18 cellular contexts compared by ENCODE assay signal in genomic region chr21:34523019-34523418, GRCh38. TPM values are rescaled to one million over a fixed set of nuclear protein-coding genes. Genes with fewer than 3 reads are reported as not detected.
A peak's percentile ranks its signal among the peaks of the same experiment; 100 is the strongest.
DNase-seq lines count a peak whose midpoint lies in the region; ATAC-seq and TF ChIP-seq lines count a peak whose summit lies in the region.
"Had no signal": no experiment of that assay in that cellular context is flagged by ENCODE, and none has a peak within 500 bp of the region (broad histone marks: within the 10 kb centered on the region; RNA-seq: fewer than 3 reads in every experiment).

No MANE protein-coding gene starts in this region.

- peak overlapping the region; percentile 13 for H3K4me3 Mint-ChIP-seq in activated naive CD8-positive, alpha-beta T cell treated with anti-CD3 and anti-CD28 coated beads, Interleukin-2, amount 50 U/mL, for 24 hours
- no peak overlapping the region for H3K4me3 Mint-ChIP-seq in activated naive CD8-positive, alpha-beta T cell treated with anti-CD3 and anti-CD28 coated beads for 36 hours
- peak overlapping the region; percentile 35 for H3K4me3 Mint-ChIP-seq in chondrocyte (ENCODE audit: unreplicated experiment)
- no peak overlapping the region for H3K4me3 Mint-ChIP-seq in stimulated activated effector memory CD8-positive, alpha-beta T cell treated with anti-CD3 and anti-CD28 coated beads, Interleukin-12 subunit alpha, Interleukin-12 subunit beta, amount 100 ng/mL, for 72 hours
- H3K4me3 Mint-ChIP-seq: activated T-helper 17 cell treated with anti-CD3 and anti-CD28 coated beads, Interleukin-2, amount 50 U/mL, for 72 hours; CD8-positive, alpha-beta T cell; natural killer cell treated with Interleukin-12 subunit alpha and Interleukin-12 subunit beta and Interleukin-15 and Interleukin-18, amount 100 ng/mL, for 72 hours; T-helper 2 cell treated with Interferon-gamma antibody and Interleukin-4, amounts not matched to agents 5 μg/mL and 100 μg/mL, for 36 hours had no signal

- H3K36me3 Mint-ChIP-seq in activated naive CD8-positive, alpha-beta T cell treated with anti-CD3 and anti-CD28 coated beads, Interleukin-2, amount 50 U/mL, for 24 hours (ENCODE audit: low read depth): peaks cover 26% of the 10 kb centered on the region
- peaks cover 6% of the 10 kb centered on the region for H3K36me3 Mint-ChIP-seq in activated naive CD8-positive, alpha-beta T cell treated with anti-CD3 and anti-CD28 coated beads for 36 hours
- H3K36me3 Mint-ChIP-seq in chondrocyte (ENCODE audit: low read depth): peaks cover 40% of the 10 kb centered on the region
- H3K36me3 Mint-ChIP-seq in stimulated activated effector memory CD8-positive, alpha-beta T cell treated with anti-CD3 and anti-CD28 coated beads, Interleukin-12 subunit alpha, Interleukin-12 subunit beta, amount 100 ng/mL, for 72 hours: peaks cover 18% of the 10 kb centered on the region
- H3K36me3 Mint-ChIP-seq: natural killer cell treated with Interleukin-12 subunit alpha and Interleukin-12 subunit beta and Interleukin-15 and Interleukin-18, amount 100 ng/mL, for 72 hours had no signal

- H3K27ac ChIP-seq in upper lobe of left lung: peak overlapping the region; percentile 6 to 77 (median 58)

- no peak for TF ChIP-seq POLR2A in upper lobe of left lung (IDR thresholded peaks at IDR 0.05)

- H3K27me3 ChIP-seq in mucosa of stomach (ENCODE audit: control insufficient read depth, insufficient read depth, low read length): no peaks in the 10 kb centered on the region
- no peaks in the 10 kb centered on the region for H3K27me3 ChIP-seq in upper lobe of left lung

- 65 to 82% methylated on average over 4 to 5 of the region's 5 CpGs for WGBS in upper lobe of left lung, 2 donors

- TF ChIP-seq CTCF in chondrocyte (IDR thresholded peaks at IDR 0.05) (no peak), upper lobe of left lung (IDR thresholded peaks at IDR 0.05) (no peak)

- no peak overlapping the region for H3K4me3 ChIP-seq in mucosa of stomach (ENCODE audit: low read length)
- H3K4me3 ChIP-seq in upper lobe of left lung: no peak overlapping the region

- ATAC-seq in activated naive CD8-positive, alpha-beta T cell treated with anti-CD3 and anti-CD28 coated beads, Interleukin-2, amount 50 U/mL, for 24 hours: no peak
- ATAC-seq in upper lobe of left lung (ENCODE audit: low FRiP score in 2 of 2): no peak
- ATAC-seq in stimulated activated effector memory CD8-positive, alpha-beta T cell treated with anti-CD3 and anti-CD28 coated beads, Interleukin-12 subunit alpha, Interleukin-12 subunit beta, amount 100 ng/mL, for 72 hours: no peak
- no peak for ATAC-seq in GM21528 (IDR thresholded peaks at IDR 0.05; ENCODE audit: low FRiP score, unreplicated experiment)
- ATAC-seq in GM18520 (IDR thresholded peaks at IDR 0.05; ENCODE audit: unreplicated experiment): no peak
- ATAC-seq: activated T-helper 17 cell treated with anti-CD3 and anti-CD28 coated beads, Interleukin-2, amount 50 U/mL, for 72 hours; CD8-positive, alpha-beta T cell; natural killer cell treated with Interleukin-12 subunit alpha and Interleukin-12 subunit beta and Interleukin-15 and Interleukin-18, amount 100 ng/mL, for 72 hours had no signal

- no peaks in the 10 kb centered on the region for H3K27me3 Mint-ChIP-seq in activated naive CD8-positive, alpha-beta T cell treated with anti-CD3 and anti-CD28 coated beads, Interleukin-2, amount 50 U/mL, for 24 hours
- no peaks in the 10 kb centered on the region for H3K27me3 Mint-ChIP-seq in activated naive CD8-positive, alpha-beta T cell treated with anti-CD3 and anti-CD28 coated beads for 36 hours
- no peaks in the 10 kb centered on the region for H3K27me3 Mint-ChIP-seq in chondrocyte (ENCODE audit: low read depth)
- H3K27me3 Mint-ChIP-seq: activated T-helper 17 cell treated with anti-CD3 and anti-CD28 coated beads, Interleukin-2, amount 50 U/mL, for 72 hours; natural killer cell treated with Interleukin-12 subunit alpha and Interleukin-12 subunit beta and Interleukin-15 and Interleukin-18, amount 100 ng/mL, for 72 hours had no signal

- H3K9me3 Mint-ChIP-seq in activated naive CD8-positive, alpha-beta T cell treated with anti-CD3 and anti-CD28 coated beads, Interleukin-2, amount 50 U/mL, for 24 hours: peaks cover 3% of the 10 kb centered on the region
- H3K9me3 Mint-ChIP-seq in activated naive CD8-positive, alpha-beta T cell treated with anti-CD3 and anti-CD28 coated beads for 36 hours: peaks cover 1% of the 10 kb centered on the region
- H3K9me3 Mint-ChIP-seq in chondrocyte (ENCODE audit: low read depth): peaks cover 5% of the 10 kb centered on the region
- H3K9me3 Mint-ChIP-seq in stimulated activated effector memory CD8-positive, alpha-beta T cell treated with anti-CD3 and anti-CD28 coated beads, Interleukin-12 subunit alpha, Interleukin-12 subunit beta, amount 100 ng/mL, for 72 hours: no peaks in the 10 kb centered on the region
- H3K9me3 Mint-ChIP-seq: activated T-helper 17 cell treated with anti-CD3 and anti-CD28 coated beads, Interleukin-2, amount 50 U/mL, for 72 hours; natural killer cell treated with Interleukin-12 subunit alpha and Interleukin-12 subunit beta and Interleukin-15 and Interleukin-18, amount 100 ng/mL, for 72 hours; T-helper 2 cell treated with Interferon-gamma antibody and Interleukin-4, amounts not matched to agents 5 μg/mL and 100 μg/mL, for 36 hours had no signal

- no peak for TF ChIP-seq EP300 in upper lobe of left lung (IDR thresholded peaks at IDR 0.05)

- H3K36me3 ChIP-seq in mucosa of stomach (ENCODE audit: control insufficient read depth, insufficient read depth, low read length) (peaks cover 12% of the 10 kb centered on the region), upper lobe of left lung (peaks cover 0 to 30% (median 15%) of the 10 kb centered on the region in 4 donors)

- H3K9me3 ChIP-seq in mucosa of stomach (ENCODE audit: control insufficient read depth, low read length) (no peaks in the 10 kb centered on the region), upper lobe of left lung (no peaks in the 10 kb centered on the region)

- H3K4me1 ChIP-seq in mucosa of stomach (ENCODE audit: control insufficient read depth, insufficient read depth, low read length): peaks cover 71% of the 10 kb centered on the region
- H3K4me1 ChIP-seq in upper lobe of left lung: peaks cover 44 to 70% (median 63%) of the 10 kb centered on the region in 4 donors

- peaks cover 53% of the 10 kb centered on the region for H3K4me1 Mint-ChIP-seq in activated naive CD8-positive, alpha-beta T cell treated with anti-CD3 and anti-CD28 coated beads, Interleukin-2, amount 50 U/mL, for 24 hours
- peaks cover 27% of the 10 kb centered on the region for H3K4me1 Mint-ChIP-seq in activated naive CD8-positive, alpha-beta T cell treated with anti-CD3 and anti-CD28 coated beads for 36 hours
- peaks cover 91% of the 10 kb centered on the region for H3K4me1 Mint-ChIP-seq in chondrocyte (ENCODE audit: low read depth)
- peaks cover 19% of the 10 kb centered on the region for H3K4me1 Mint-ChIP-seq in stimulated activated effector memory CD8-positive, alpha-beta T cell treated with anti-CD3 and anti-CD28 coated beads, Interleukin-12 subunit alpha, Interleukin-12 subunit beta, amount 100 ng/mL, for 72 hours

- H3K9ac ChIP-seq in mucosa of stomach (ENCODE audit: low read length): peak overlapping the region; percentile 51

- DNase-seq in activated naive CD8-positive, alpha-beta T cell treated with anti-CD3 and anti-CD28 coated beads, Interleukin-2, amount 50 U/mL, for 24 hours: no peak
- no peak for DNase-seq in activated naive CD8-positive, alpha-beta T cell treated with anti-CD3 and anti-CD28 coated beads for 36 hours
- no peak for DNase-seq in chondrocyte (ENCODE audit: low spot score)
- DNase-seq in upper lobe of left lung: no peak
- DNase-seq in stimulated activated effector memory CD8-positive, alpha-beta T cell treated with anti-CD3 and anti-CD28 coated beads, Interleukin-12 subunit alpha, Interleukin-12 subunit beta, amount 100 ng/mL, for 72 hours (ENCODE audit: low spot score in 2 of 2): no peak
- DNase-seq: activated CD4-positive, CD25-positive, alpha-beta regulatory T cell; amniotic stem cell; CD8-positive, alpha-beta T cell; DMS79 treated with DMSO at 0.1 percent for 48 hours; NCI-H345; SHP77 treated with DMSO at 0.1 percent for 48 hours; stimulated activated naive CD4-positive, alpha-beta T cell had no signal

- no peak overlapping the region for H3K27ac Mint-ChIP-seq in activated naive CD8-positive, alpha-beta T cell treated with anti-CD3 and anti-CD28 coated beads, Interleukin-2, amount 50 U/mL, for 24 hours
- no peak overlapping the region for H3K27ac Mint-ChIP-seq in activated naive CD8-positive, alpha-beta T cell treated with anti-CD3 and anti-CD28 coated beads for 36 hours
- peak overlapping the region; percentile 8 for H3K27ac Mint-ChIP-seq in chondrocyte (ENCODE audit: unreplicated experiment)
- H3K27ac Mint-ChIP-seq in stimulated activated effector memory CD8-positive, alpha-beta T cell treated with anti-CD3 and anti-CD28 coated beads, Interleukin-12 subunit alpha, Interleukin-12 subunit beta, amount 100 ng/mL, for 72 hours: no peak overlapping the region
- H3K27ac Mint-ChIP-seq: activated T-helper 17 cell treated with anti-CD3 and anti-CD28 coated beads, Interleukin-2, amount 50 U/mL, for 72 hours; CD8-positive, alpha-beta T cell; T-helper 2 cell treated with Interferon-gamma antibody and Interleukin-4, amounts not matched to agents 5 μg/mL and 100 μg/mL, for 36 hours had no signal

RNA-seq across cellular contexts. Expression of gene KCNE1, which starts 11.0 kb away (rescaled TPM):
- total RNA-seq in activated naive CD8-positive, alpha-beta T cell treated with anti-CD3 and anti-CD28 coated beads for 36 hours: under 1 TPM in 1 of 2 experiments, not detected in 1; 0.14 TPM
- 0.32 to 0.70 TPM (median 0.38 TPM) in 3 replicates for total RNA-seq in chondrocyte
- total RNA-seq in upper lobe of left lung: 10 to 100 TPM in 5 of 6 donors, 1 to 10 TPM in 1; 9.6 to 58.7 (median 19.4) TPM
- total RNA-seq: CD8-positive, alpha-beta T cell had no signal

Comparison
In these comparisons a context has a peak if more than half of its experiments do, and no peak if none do; other contexts are left out.
1. H3K4me3 Mint-ChIP-seq: peak in activated naive CD8-positive, alpha-beta T cell treated with anti-CD3 and anti-CD28 coated beads, Interleukin-2, amount 50 U/mL, for 24 hours (single experiment) and chondrocyte (single experiment); none in activated naive CD8-positive, alpha-beta T cell treated with anti-CD3 and anti-CD28 coated beads for 36 hours (single experiment) and stimulated activated effector memory CD8-positive, alpha-beta T cell treated with anti-CD3 and anti-CD28 coated beads, Interleukin-12 subunit alpha, Interleukin-12 subunit beta, amount 100 ng/mL, for 72 hours (single experiment).